ENCODE assay signal across 9 cellular contexts in genomic region chr15:78808550-78808949, GRCh38. TPM values are rescaled to one million over a fixed set of nuclear protein-coding genes. Genes with fewer than 3 reads are reported as not detected.
DNase-seq lines count a peak whose midpoint lies in the region; ATAC-seq and TF ChIP-seq lines count a peak whose summit lies in the region.
"Had no signal": no experiment of that assay in that cellular context is flagged by ENCODE, and none has a peak within 500 bp of the region (broad histone marks: within the 10 kb centered on the region; RNA-seq: fewer than 3 reads in every experiment).

No MANE protein-coding gene starts in this region.

- intact Hi-C loops in Right ventricle myocardium inferior (cut with DNase I) (loop anchor here (2.0 kb wide), 1 partner anchor 48 kb away; no protein-coding TSS in a partner anchor), cardiac septum (cut with DNase I) (loop anchor here (2.0 kb wide), 1 partner anchor 48 kb away; no protein-coding TSS in a partner anchor)

- H3K9me3 Mint-ChIP-seq in chondrocyte (ENCODE audit: low read depth) (no peaks in the 10 kb centered on the region), nephron progenitor cell (no peaks in the 10 kb centered on the region)

- H3K4me3 Mint-ChIP-seq in chondrocyte (ENCODE audit: unreplicated experiment) (no peak overlapping the region), nephron progenitor cell (peak overlapping the region; percentile 38)

- H3K27me3 Mint-ChIP-seq in chondrocyte (ENCODE audit: low read depth) (no peaks in the 10 kb centered on the region), nephron progenitor cell (ENCODE audit: low read depth, poor library complexity) (peaks cover 37% of the 10 kb centered on the region)

- peak; percentile 67 for ATAC-seq in Right ventricle myocardium inferior

- DNase-seq in Right ventricle myocardium inferior (ENCODE audit: missing footprints) = no peak
- no peak for DNase-seq in cardiac septum (ENCODE audit: low spot score)
- DNase-seq in NCI-H69 (lab: John Stamatoyannopoulos, UW) = peak; percentile 6
- DNase-seq in chondrocyte (ENCODE audit: low spot score) = no peak
- no peak for DNase-seq in nephron progenitor cell
- no peak for DNase-seq in amniotic stem cell (lab: John Stamatoyannopoulos, UW)
- DNase-seq in NCI-H187 treated with DMSO at 0.1 percent for 48 hours (lab: John Stamatoyannopoulos, UW) = no peak
- no peak for DNase-seq in pons (ENCODE audit: low spot score)

- peaks cover 53% of the 10 kb centered on the region for H3K4me1 Mint-ChIP-seq in chondrocyte (ENCODE audit: low read depth)
- peaks cover 44% of the 10 kb centered on the region for H3K4me1 Mint-ChIP-seq in nephron progenitor cell

- TF ChIP-seq CTCF in chondrocyte (IDR thresholded peaks at IDR 0.05) (peak; percentile 77), nephron progenitor cell (IDR thresholded peaks at IDR 0.05) (peak; percentile 42)

- no peaks in the 10 kb centered on the region for H3K36me3 Mint-ChIP-seq in chondrocyte (ENCODE audit: low read depth)
- peaks cover 6% of the 10 kb centered on the region for H3K36me3 Mint-ChIP-seq in nephron progenitor cell (ENCODE audit: low read depth)
- H3K36me3 Mint-ChIP-seq: activated naive CD8-positive, alpha-beta T cell had no signal

- H3K27ac Mint-ChIP-seq in chondrocyte (ENCODE audit: unreplicated experiment) = no peak overlapping the region
- no peak overlapping the region for H3K27ac Mint-ChIP-seq in nephron progenitor cell
- H3K27ac Mint-ChIP-seq: activated naive CD8-positive, alpha-beta T cell had no signal

RNA-seq across cellular contexts. Expression of gene ADAMTS7, which starts 2.7 kb away (rescaled TPM):
- 32.1 TPM for total RNA-seq in Right ventricle myocardium inferior
- 17.8 TPM for total RNA-seq in cardiac septum
- total RNA-seq in chondrocyte = 111 to 144 TPM (median 113 TPM) in 3 replicates
